In genomic region chr13:60396008-60396782, GRCh38 we compare ENCODE assay signal across 8 cellular contexts. TPM values are rescaled to one million over a fixed set of nuclear protein-coding genes. Genes with fewer than 3 reads are reported as not detected.
DNase-seq lines count a peak whose midpoint lies in the region; ATAC-seq and TF ChIP-seq lines count a peak whose summit lies in the region.

No MANE protein-coding gene starts in this region.

- H3K4me3 Mint-ChIP-seq in activated naive CD4-positive, alpha-beta T cell treated with anti-CD3 and anti-CD28 coated beads, Interleukin-2, amount 50 U/mL, for 24 hours, result peak overlapping the region; percentile 95

- TF ChIP-seq POLR2A in testis (IDR thresholded peaks at IDR 0.05), result peak; percentile 32

- WGBS in testis, 2 donors, result 0% methylated on average over 14 to 47 of the region's 48 CpGs

- no peaks in the 10 kb centered on the region for H3K27me3 ChIP-seq in testis

- ATAC-seq in HG02588 (IDR thresholded peaks at IDR 0.05; ENCODE audit: unreplicated experiment) (peak; percentile 75), omental fat pad (ENCODE audit: low FRiP score) (peak; percentile 95)

- H3K9me3 Mint-ChIP-seq in activated naive CD4-positive, alpha-beta T cell treated with anti-CD3 and anti-CD28 coated beads, Interleukin-2, amount 50 U/mL, for 24 hours, result no peaks in the 10 kb centered on the region

- H3K27ac Mint-ChIP-seq in activated naive CD4-positive, alpha-beta T cell treated with anti-CD3 and anti-CD28 coated beads, Interleukin-2, amount 50 U/mL, for 24 hours, result peak overlapping the region; percentile 95

- no peaks in the 10 kb centered on the region for H3K36me3 ChIP-seq in SK-N-MC (ENCODE audit: insufficient read depth, low read length)
- H3K36me3 ChIP-seq in testis (ENCODE audit: low read depth, missing control alignments), result no peaks in the 10 kb centered on the region

- TF ChIP-seq CTCF in omental fat pad (IDR thresholded peaks at IDR 0.05) (no peak), testis (IDR thresholded peaks at IDR 0.05) (peak in 1 of 3 experiments; percentile 3)

- no peaks in the 10 kb centered on the region for H3K36me3 Mint-ChIP-seq in activated naive CD4-positive, alpha-beta T cell treated with anti-CD3 and anti-CD28 coated beads, Interleukin-2, amount 50 U/mL, for 24 hours

- peaks cover 39% of the 10 kb centered on the region for H3K4me1 Mint-ChIP-seq in activated naive CD4-positive, alpha-beta T cell treated with anti-CD3 and anti-CD28 coated beads, Interleukin-2, amount 50 U/mL, for 24 hours

- H3K9ac ChIP-seq in SK-N-MC (ENCODE audit: insufficient read length), result peak overlapping the region; percentile 94

- peak overlapping the region; percentile 92 for H3K27ac ChIP-seq in SK-N-MC
- peak overlapping the region; percentile 93 to 98 for H3K27ac ChIP-seq in testis

- intact Hi-C loops in testis (cut with DNase I; ENCODE audit: low total_unique reads), result no loop called here

- peaks cover 16% of the 10 kb centered on the region for H3K4me1 ChIP-seq in testis

- H3K9me3 ChIP-seq in SK-N-MC (ENCODE audit: low read depth, low read length) (no peaks in the 10 kb centered on the region), testis (no peaks in the 10 kb centered on the region)

- DNase-seq in NCI-H1048 (lab: John Stamatoyannopoulos, UW), result peak; percentile 45
- peak; percentile 72 for DNase-seq in SK-N-MC (ENCODE audit: low read depth, low spot score)
- peak; percentile 94 for DNase-seq in glomerular visceral epithelial cell (ENCODE audit: extremely low spot score)
- DNase-seq in omental fat pad (ENCODE audit: low spot score), result peak; percentile 34
- DNase-seq in testis, result peak; percentile 92

- peak overlapping the region; percentile 90 for H3K4me3 ChIP-seq in GM08714 (ENCODE audit: low read length)
- peak overlapping the region; percentile 92 for H3K4me3 ChIP-seq in SK-N-MC
- peak overlapping the region; percentile 66 to 80 for H3K4me3 ChIP-seq in testis

- H3K27me3 Mint-ChIP-seq in activated naive CD4-positive, alpha-beta T cell treated with anti-CD3 and anti-CD28 coated beads, Interleukin-2, amount 50 U/mL, for 24 hours, result no peaks in the 10 kb centered on the region

RNA-seq across cellular contexts. Expression of gene TDRD3, which starts 0.8 kb away (rescaled TPM):
- 10 to 100 TPM; 16.9 to 36.4 (median 20.7) TPM for total RNA-seq in omental fat pad
- 10 to 100 TPM; 28.8 to 30.4 TPM for total RNA-seq in testis
- 21.8 TPM for polyA plus RNA-seq in testis (ENCODE audit: insufficient read depth, low read depth, low replicate concordance)

Comparison
In these comparisons a context has a peak if more than half of its experiments do, and no peak if none do; other contexts are left out.
1. Peak in every context shown above with its lines: DNase-seq, ATAC-seq, H3K4me3 ChIP-seq and H3K27ac ChIP-seq.
2. DNase-seq: peak in every context shown above with its lines; median percentile 94 in glomerular visceral epithelial cell; 92 in testis; 72 in SK-N-MC; 45 in NCI-H1048; 34 in omental fat pad.